Comparison of ENCODE assay signal across 20 cellular contexts in the genomic region with DNA sequence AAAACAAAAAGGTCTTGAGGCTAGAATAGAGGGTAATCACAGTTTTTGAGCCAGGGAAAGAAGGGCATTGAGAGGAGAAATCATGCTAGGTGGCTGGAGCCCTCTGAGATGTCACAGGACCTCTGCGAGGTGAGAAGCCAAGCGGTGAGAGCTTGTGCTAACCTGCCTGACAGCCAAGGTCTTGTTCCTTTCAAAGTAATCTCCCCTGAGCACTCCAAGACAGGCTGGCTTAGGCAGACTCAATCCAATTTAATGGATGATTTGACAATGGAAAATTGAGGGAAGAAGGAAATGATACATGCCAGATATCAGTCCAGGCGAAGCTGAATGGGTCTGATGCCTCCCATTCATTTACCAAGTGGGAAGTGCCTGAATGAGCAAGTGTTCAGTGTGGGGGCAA.
"Had no signal": no experiment of that assay in that cellular context is flagged by ENCODE, and none has a peak within 500 bp of the region (broad histone marks: within the 10 kb centered on the region; RNA-seq: fewer than 3 reads in every experiment).

No MANE protein-coding gene starts in this region.

- H3K27ac Mint-ChIP-seq: endodermal cell, naive B cell, nephron had no signal

- H3K27me3 ChIP-seq: colonic mucosa, gastrocnemius medialis, stomach, transverse colon had no signal

- H3K36me3 ChIP-seq: colonic mucosa, gastrocnemius medialis, prostate gland, stomach, thoracic aorta, transverse colon had no signal

- H3K4me3 ChIP-seq: colonic mucosa, gastrocnemius medialis, prostate gland, stomach, thoracic aorta, transverse colon had no signal

- FAIRE-seq: endothelial cell of umbilical vein, small intestine had no signal

- H3K9me3 Mint-ChIP-seq: endodermal cell, nephron had no signal

- H3K27me3 Mint-ChIP-seq: naive B cell had no signal

- H3K4me1 ChIP-seq: colonic mucosa, gastrocnemius medialis, parathyroid adenoma, prostate gland, stomach, transverse colon had no signal

- DNase-seq: colonic mucosa; effector CD4-positive, alpha-beta T cell; endodermal cell; erythroblast; gastrocnemius medialis; islet precursor cell; left cardiac atrium; mesendoderm; naive B cell; small intestine; stimulated activated CD4-positive, alpha-beta T cell treated with anti-CD3 and anti-CD28 coated beads, Interleukin-12 subunit alpha, Interleukin-12 subunit beta, amount 100 ng/mL, for 4 hours; stimulated activated naive CD4-positive, alpha-beta T cell; stomach; substantia nigra; transverse colon had no signal

- H2AFZ ChIP-seq: parathyroid adenoma had no signal

- ATAC-seq: gastrocnemius medialis had no signal

- H3K9me3 ChIP-seq: colonic mucosa, gastrocnemius medialis, prostate gland, stomach, thoracic aorta, transverse colon had no signal

- H3K79me2 ChIP-seq: parathyroid adenoma had no signal

- H3K4me3 Mint-ChIP-seq: endodermal cell, naive B cell, nephron had no signal

- H3K27ac ChIP-seq: colonic mucosa, gastrocnemius medialis, parathyroid adenoma, prostate gland, stomach, thoracic aorta, transverse colon had no signal

- H3K4me1 Mint-ChIP-seq: endodermal cell, naive B cell had no signal

- H3K36me3 Mint-ChIP-seq: naive B cell had no signal

- H3K9ac ChIP-seq: parathyroid adenoma had no signal
